8 cellular contexts compared by ENCODE assay signal in the genomic region with DNA sequence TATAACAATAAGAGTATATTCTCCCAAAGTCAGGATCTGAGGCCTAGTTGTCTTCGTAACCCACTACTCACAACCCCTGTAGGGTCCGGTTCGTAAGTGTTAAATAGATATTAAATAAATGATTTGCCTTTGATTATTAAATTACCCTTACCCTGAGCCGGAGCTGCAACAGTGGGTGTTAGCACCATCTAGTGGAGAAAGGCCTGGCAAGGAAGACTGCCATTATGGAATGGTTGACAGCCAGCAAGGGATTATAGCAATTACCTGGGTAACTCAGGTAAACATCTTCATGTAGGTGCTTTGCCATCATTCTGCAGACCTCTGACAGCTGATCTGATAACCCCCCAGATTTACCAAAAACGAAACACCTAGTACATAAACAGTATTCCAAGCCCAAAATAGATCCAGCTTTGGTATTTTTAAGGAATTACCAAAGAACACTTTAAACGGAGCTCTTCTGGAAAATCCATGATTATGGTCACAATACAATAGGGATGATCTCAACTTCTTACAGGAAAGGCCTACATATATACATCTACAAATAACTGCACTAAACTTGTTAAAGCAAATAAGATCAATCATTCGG.
DNase-seq lines count a peak whose midpoint lies in the region; ATAC-seq and TF ChIP-seq lines count a peak whose summit lies in the region.
"Had no signal": no experiment of that assay in that cellular context is flagged by ENCODE, and none has a peak within 500 bp of the region (broad histone marks: within the 10 kb centered on the region; RNA-seq: fewer than 3 reads in every experiment).

No MANE protein-coding gene starts in this region.

- TF ChIP-seq POLR2A in esophagus muscularis mucosa (IDR thresholded peaks at IDR 0.05; ENCODE audit: low read depth): no peak

- DNase-seq in Daoy (ENCODE audit: low read depth) (peak; percentile 35), HPDE6-E6E7 (ENCODE audit: extremely low spot score) (peak; percentile 44), SK-MEL-5 (ENCODE audit: low read depth, low spot score) (peak; percentile 60), esophagus muscularis mucosa (ENCODE audit: extremely low spot score) (no peak), osteocyte (ENCODE audit: extremely low spot score, unreplicated experiment) (no peak), T-helper 1 cell (no peak)

- TF ChIP-seq CTCF in esophagus muscularis mucosa (IDR thresholded peaks at IDR 0.05) (peak; percentile 36 to 69 (median 45)), osteocyte (IDR thresholded peaks at IDR 0.05) (peak; percentile 86)

- no peak overlapping the region for H3K4me3 ChIP-seq in esophagus muscularis mucosa
- H3K4me3 ChIP-seq: skin epidermis had no signal

- H3K9me3 Mint-ChIP-seq in osteocyte (ENCODE audit: unreplicated experiment): no peaks in the 10 kb centered on the region

- no peaks in the 10 kb centered on the region for H3K36me3 ChIP-seq in esophagus muscularis mucosa

- H3K4me1 Mint-ChIP-seq in osteocyte (ENCODE audit: unreplicated experiment): no peaks in the 10 kb centered on the region

- no peaks in the 10 kb centered on the region for H3K27me3 ChIP-seq in esophagus muscularis mucosa

- TF ChIP-seq EP300 in esophagus muscularis mucosa (IDR thresholded peaks at IDR 0.05): no peak

- H3K27ac ChIP-seq in esophagus muscularis mucosa (replicated peaks in 1 of 4): no peak overlapping the region
- H3K27ac ChIP-seq: skin epidermis had no signal

- no peak overlapping the region for H3K4me3 Mint-ChIP-seq in osteocyte (ENCODE audit: unreplicated experiment)

- H3K27ac Mint-ChIP-seq in osteocyte (ENCODE audit: unreplicated experiment): no peak overlapping the region

- H3K27me3 Mint-ChIP-seq in osteocyte (ENCODE audit: unreplicated experiment): peaks cover 41% of the 10 kb centered on the region

- no peaks in the 10 kb centered on the region for H3K9me3 ChIP-seq in esophagus muscularis mucosa

- H3K4me1 ChIP-seq in esophagus muscularis mucosa: no peaks in the 10 kb centered on the region

- no peak for ATAC-seq in HG03469 (IDR thresholded peaks at IDR 0.05; ENCODE audit: unreplicated experiment)

- 64% methylated on average over 7 of the region's 7 CpGs for WGBS in esophagus muscularis mucosa

- in situ Hi-C loops in SK-MEL-5 (cut with HindIII; ENCODE audit: low pct_unique_long_range_greater_than_20kb, low sequenced_read_pairs): no loop called here

- intact Hi-C loops in esophagus muscularis mucosa (cut with DNase I): loop anchor here (5.0 kb wide), 1 partner anchor 996 kb away; no protein-coding TSS in a partner anchor

- no peaks in the 10 kb centered on the region for H3K36me3 Mint-ChIP-seq in osteocyte (ENCODE audit: unreplicated experiment)

Comparison
In these comparisons a context has a peak if more than half of its experiments do, and no peak if none do; other contexts are left out.
1. DNase-seq: peak in Daoy (single experiment), HPDE6-E6E7 (single experiment) and SK-MEL-5 (single experiment); none in esophagus muscularis mucosa (single experiment), osteocyte (single experiment) and T-helper 1 cell (0 of 5).